ENCODE assay signal across 1 cellular context in the genomic region with DNA sequence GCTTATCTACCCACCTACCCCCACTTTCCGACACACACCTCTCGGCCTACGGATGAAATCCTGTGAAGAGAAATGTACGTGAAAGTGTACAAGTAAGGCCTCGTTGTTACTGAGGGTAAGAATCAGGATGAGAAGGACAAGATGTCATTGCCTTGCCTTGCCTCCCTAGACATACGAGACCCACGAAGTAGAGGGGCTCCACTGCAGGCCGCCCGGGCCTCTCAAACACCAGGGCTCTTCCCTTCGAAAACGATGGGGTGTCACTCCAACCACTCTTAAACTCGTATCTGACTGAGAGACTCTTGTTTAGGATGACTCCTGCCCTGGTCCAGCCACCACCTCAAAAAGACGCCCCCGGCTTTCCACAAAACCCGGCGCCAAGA.
A peak's percentile ranks its signal among the peaks of the same experiment; 100 is the strongest.
TF ChIP-seq lines count a peak whose summit lies in the region.

No MANE protein-coding gene starts in this region.

TF ChIP-seq in HepG2, 621 proteins besides CTCF, POLR2A, EP300 and RAD21:
- TF ChIP-seq ZBTB1 (CRISPR knock-in tag; IDR thresholded peaks at IDR 0.05; ENCODE audit: borderline replicate concordance) (no peak), ZNF572 (CRISPR knock-in tag; IDR thresholded peaks at IDR 0.05) (no peak), ZNF30 (CRISPR knock-in tag; IDR thresholded peaks at IDR 0.05) (no peak), ZBED4 (CRISPR knock-in tag; IDR thresholded peaks at IDR 0.05; ENCODE audit: borderline replicate concordance) (no peak), ZFX (CRISPR knock-in tag; IDR thresholded peaks at IDR 0.05; ENCODE audit: low read depth) (peak; percentile 10; the same call in 1 of the 2 replicates), CERS6 (CRISPR knock-in tag; IDR thresholded peaks at IDR 0.05) (no peak), USF2 (IDR thresholded peaks at IDR 0.05; ENCODE audit: low read depth, low read length) (no peak), USF2 (CRISPR knock-in tag; IDR thresholded peaks at IDR 0.05; ENCODE audit: borderline replicate concordance) (no peak), ZNF564 (CRISPR knock-in tag; IDR thresholded peaks at IDR 0.05) (no peak), PITX1 (CRISPR knock-in tag; IDR thresholded peaks at IDR 0.05) (no peak), HES4 (CRISPR knock-in tag; IDR thresholded peaks at IDR 0.05; ENCODE audit: borderline replicate concordance) (no peak), U2AF2 (IDR thresholded peaks at IDR 0.05; ENCODE audit: low read depth, low read length) (no peak), MBD4 (IDR thresholded peaks at IDR 0.05; ENCODE audit: borderline replicate concordance, low read length) (no peak), RBFOX2 (IDR thresholded peaks at IDR 0.05; ENCODE audit: low read depth, low read length) (peak; percentile 11; the same call in 1 of the 2 replicates), SOX5 (CRISPR knock-in tag; IDR thresholded peaks at IDR 0.05; ENCODE audit: borderline replicate concordance) (no peak), JUNB (CRISPR knock-in tag; IDR thresholded peaks at IDR 0.05; ENCODE audit: borderline replicate concordance) (no peak)
- TF ChIP-seq, protein P1, sequence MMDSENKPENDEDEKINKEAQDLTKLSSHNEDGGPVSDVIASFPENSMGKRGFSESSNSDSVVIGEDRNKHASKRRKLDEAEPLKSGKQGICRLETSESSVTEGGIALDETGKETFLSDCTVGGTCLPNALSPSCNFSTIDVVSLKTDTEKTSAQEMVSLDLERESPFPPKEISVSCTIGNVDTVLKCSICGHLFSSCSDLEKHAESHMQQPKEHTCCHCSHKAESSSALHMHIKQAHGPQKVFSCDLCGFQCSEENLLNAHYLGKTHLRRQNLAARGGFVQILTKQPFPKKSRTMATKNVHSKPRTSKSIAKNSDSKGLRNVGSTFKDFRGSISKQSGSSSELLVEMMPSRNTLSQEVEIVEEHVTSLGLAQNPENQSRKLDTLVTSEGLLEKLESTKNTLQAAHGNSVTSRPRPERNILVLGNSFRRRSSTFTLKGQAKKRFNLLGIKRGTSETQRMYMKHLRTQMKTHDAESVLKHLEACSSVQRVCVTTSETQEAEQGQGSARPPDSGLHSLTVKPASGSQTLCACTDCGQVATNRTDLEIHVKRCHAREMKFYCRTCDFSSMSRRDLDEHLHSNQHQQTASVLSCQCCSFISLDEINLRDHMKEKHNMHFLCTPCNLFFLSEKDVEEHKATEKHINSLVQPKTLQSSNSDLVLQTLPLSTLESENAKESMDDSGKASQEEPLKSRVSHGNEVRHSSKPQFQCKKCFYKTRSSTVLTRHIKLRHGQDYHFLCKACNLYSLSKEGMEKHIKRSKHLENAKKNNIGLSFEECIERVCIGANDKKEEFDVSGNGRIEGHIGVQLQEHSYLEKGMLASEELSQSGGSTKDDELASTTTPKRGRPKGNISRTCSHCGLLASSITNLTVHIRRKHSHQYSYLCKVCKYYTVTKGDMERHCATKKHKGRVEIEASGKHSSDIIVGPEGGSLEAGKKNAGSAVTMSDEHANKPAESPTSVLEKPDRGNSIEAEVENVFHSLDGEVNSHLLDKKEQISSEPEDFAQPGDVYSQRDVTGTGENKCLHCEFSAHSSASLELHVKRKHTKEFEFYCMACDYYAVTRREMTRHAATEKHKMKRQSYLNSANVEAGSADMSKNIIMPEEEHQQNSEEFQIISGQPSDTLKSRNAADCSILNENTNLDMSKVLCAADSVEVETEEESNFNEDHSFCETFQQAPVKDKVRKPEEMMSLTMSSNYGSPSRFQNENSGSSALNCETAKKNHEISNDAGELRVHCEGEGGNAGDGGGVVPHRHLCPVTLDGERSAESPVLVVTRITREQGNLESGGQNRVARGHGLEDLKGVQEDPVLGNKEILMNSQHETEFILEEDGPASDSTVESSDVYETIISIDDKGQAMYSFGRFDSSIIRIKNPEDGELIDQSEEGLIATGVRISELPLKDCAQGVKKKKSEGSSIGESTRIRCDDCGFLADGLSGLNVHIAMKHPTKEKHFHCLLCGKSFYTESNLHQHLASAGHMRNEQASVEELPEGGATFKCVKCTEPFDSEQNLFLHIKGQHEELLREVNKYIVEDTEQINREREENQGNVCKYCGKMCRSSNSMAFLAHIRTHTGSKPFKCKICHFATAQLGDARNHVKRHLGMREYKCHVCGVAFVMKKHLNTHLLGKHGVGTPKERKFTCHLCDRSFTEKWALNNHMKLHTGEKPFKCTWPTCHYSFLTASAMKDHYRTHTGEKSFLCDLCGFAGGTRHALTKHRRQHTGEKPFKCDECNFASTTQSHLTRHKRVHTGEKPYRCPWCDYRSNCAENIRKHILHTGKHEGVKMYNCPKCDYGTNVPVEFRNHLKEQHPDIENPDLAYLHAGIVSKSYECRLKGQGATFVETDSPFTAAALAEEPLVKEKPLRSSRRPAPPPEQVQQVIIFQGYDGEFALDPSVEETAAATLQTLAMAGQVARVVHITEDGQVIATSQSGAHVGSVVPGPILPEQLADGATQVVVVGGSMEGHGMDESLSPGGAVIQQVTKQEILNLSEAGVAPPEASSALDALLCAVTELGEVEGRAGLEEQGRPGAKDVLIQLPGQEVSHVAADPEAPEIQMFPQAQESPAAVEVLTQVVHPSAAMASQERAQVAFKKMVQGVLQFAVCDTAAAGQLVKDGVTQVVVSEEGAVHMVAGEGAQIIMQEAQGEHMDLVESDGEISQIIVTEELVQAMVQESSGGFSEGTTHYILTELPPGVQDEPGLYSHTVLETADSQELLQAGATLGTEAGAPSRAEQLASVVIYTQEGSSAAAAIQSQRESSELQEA (CRISPR knock-in tag; IDR thresholded peaks at IDR 0.05; ENCODE audit: not compliant biosample characterization) = no peak
